30 cellular contexts compared by ENCODE assay signal in the genomic region with DNA sequence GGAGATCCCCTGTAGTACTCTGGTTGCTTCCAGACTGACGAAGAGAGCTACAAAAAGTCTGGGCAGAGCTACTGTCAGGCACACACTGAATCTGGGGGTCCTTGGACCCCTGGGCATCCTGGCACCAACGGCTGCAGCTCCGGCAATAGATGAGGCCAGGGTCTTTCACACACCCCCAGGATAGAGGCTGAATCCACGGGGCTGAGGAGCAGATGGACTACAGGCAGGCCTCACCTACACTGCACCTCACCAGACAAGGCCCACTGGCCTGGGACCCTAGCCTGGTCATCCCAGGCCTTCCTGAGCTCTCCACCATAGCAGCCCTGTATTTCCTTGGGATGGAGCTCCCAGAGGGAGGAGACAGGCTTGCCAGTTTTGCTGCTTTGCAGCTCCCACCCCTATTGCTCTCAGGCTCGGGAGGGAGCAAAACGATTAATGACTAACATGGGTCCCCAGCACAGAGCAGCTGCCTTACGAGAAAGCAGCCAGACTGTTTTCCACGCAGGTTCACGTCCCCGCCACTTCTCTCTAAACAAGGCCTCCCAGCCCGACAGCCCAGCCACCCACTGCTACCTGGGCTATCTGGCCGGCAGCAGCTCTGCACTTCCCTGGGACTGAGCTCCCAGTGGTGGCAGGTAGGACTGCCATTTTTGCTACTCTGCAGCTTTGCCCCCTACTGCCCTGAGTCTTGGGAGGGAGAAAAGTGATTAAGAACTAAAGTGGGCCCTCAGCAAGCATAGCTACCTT.
"Had no signal": no experiment of that assay in that cellular context is flagged by ENCODE, and none has a peak within 500 bp of the region (broad histone marks: within the 10 kb centered on the region; RNA-seq: fewer than 3 reads in every experiment).

No MANE protein-coding gene starts in this region.

- H3K27me3 ChIP-seq: adrenal gland, body of pancreas, colonic mucosa had no signal

- H3K27me3 Mint-ChIP-seq: activated B cell treated with CpG ODN at 0.5 μM for 24 hours; activated CD8-positive, alpha-beta T cell treated with anti-CD3 and anti-CD28 coated beads for 36 hours; activated naive CD4-positive, alpha-beta T cell treated with anti-CD3 and anti-CD28 coated beads, Interleukin-2, amount 50 U/mL, for 24 hours; activated naive CD8-positive, alpha-beta T cell treated with anti-CD3 and anti-CD28 coated beads for 36 hours; activated naive CD8-positive, alpha-beta T cell treated with anti-CD3 and anti-CD28 coated beads, Interleukin-2, amount 50 U/mL, for 24 hours; activated T-helper 17 cell treated with anti-CD3 and anti-CD28 coated beads, Interleukin-2, amount 50 U/mL, for 72 hours; T-helper 17 cell had no signal

- H3K36me3 Mint-ChIP-seq: activated naive CD4-positive, alpha-beta T cell treated with anti-CD3 and anti-CD28 coated beads, Interleukin-2, amount 50 U/mL, for 24 hours; activated naive CD8-positive, alpha-beta T cell treated with anti-CD3 and anti-CD28 coated beads for 36 hours had no signal

- H3K9me3 Mint-ChIP-seq: activated B cell treated with CpG ODN at 0.5 μM for 24 hours; activated T-cell treated with anti-CD3 and anti-CD28 coated beads, Interleukin-2, amount 50 U/mL, for 4 hours had no signal

- DNase-seq: activated B cell treated with CpG ODN at 0.5 μM for 24 hours; activated CD4-positive, alpha-beta T cell treated with anti-CD3 and anti-CD28 coated beads for 48 hours; activated CD4-positive, alpha-beta T cell treated with anti-CD3 and anti-CD28 coated beads, Interleukin-2, amount 50 U/mL, for 1 hour; activated CD4-positive, alpha-beta T cell treated with anti-CD3 and anti-CD28 coated beads, Interleukin-2, amount 50 U/mL, for 48 hours; activated CD8-positive, alpha-beta memory T cell treated with anti-CD3 and anti-CD28 coated beads for 24 hours; activated CD8-positive, alpha-beta T cell treated with anti-CD3 and anti-CD28 coated beads for 36 hours; activated effector memory CD4-positive, alpha-beta T cell treated with Interleukin-2 at 50 U/mL for 16 hours; activated gamma-delta T cell treated with Interleukin-2 at 50 U/mL for 16 hours; activated naive CD4-positive, alpha-beta T cell treated with Interleukin-2 at 50 U/mL for 16 hours; activated naive CD8-positive, alpha-beta T cell treated with anti-CD3 and anti-CD28 coated beads for 36 hours; activated naive CD8-positive, alpha-beta T cell treated with anti-CD3 and anti-CD28 coated beads, Interleukin-2, amount 50 U/mL, for 24 hours; activated T-cell treated with anti-CD3 and anti-CD28 coated beads, Interleukin-2, amount 50 U/mL, for 4 hours; adrenal gland; amygdala; aorta; body of pancreas; caudate nucleus; colonic mucosa; effector CD8-positive, alpha-beta T cell; foreskin fibroblast; head of caudate nucleus; T-helper 1 cell; T-helper 17 cell had no signal

- H3K27ac ChIP-seq: adrenal gland, body of pancreas, colonic mucosa, VCaP had no signal

- H3K4me1 ChIP-seq: adrenal gland, body of pancreas, colonic mucosa had no signal

- ATAC-seq: activated CD4-positive, CD25-positive, alpha-beta regulatory T cell treated with anti-CD3 and anti-CD28 coated beads, Interleukin-2, amount 50 U/mL, for 24 hours; activated CD8-positive, alpha-beta T cell treated with anti-CD3 and anti-CD28 coated beads for 36 hours; activated naive CD8-positive, alpha-beta T cell treated with anti-CD3 and anti-CD28 coated beads, Interleukin-2, amount 50 U/mL, for 24 hours; activated T-cell treated with anti-CD3 and anti-CD28 coated beads, Interleukin-2, amount 50 U/mL, for 4 hours; activated T-helper 17 cell treated with anti-CD3 and anti-CD28 coated beads, Interleukin-2, amount 50 U/mL, for 72 hours; body of pancreas; esophagus mucosa; T-helper 17 cell had no signal

- FAIRE-seq: frontal cortex had no signal

- H3K9me3 ChIP-seq: adrenal gland, body of pancreas, colonic mucosa had no signal

- H3K4me3 ChIP-seq: adrenal gland, body of pancreas, colonic mucosa had no signal

- H3K36me3 ChIP-seq: adrenal gland, colonic mucosa had no signal

- H3K27ac Mint-ChIP-seq: activated B cell treated with CpG ODN at 0.5 μM for 24 hours; activated CD8-positive, alpha-beta T cell treated with anti-CD3 and anti-CD28 coated beads for 36 hours; activated naive CD4-positive, alpha-beta T cell treated with anti-CD3 and anti-CD28 coated beads, Interleukin-2, amount 50 U/mL, for 24 hours; activated naive CD8-positive, alpha-beta T cell treated with anti-CD3 and anti-CD28 coated beads for 36 hours; activated naive CD8-positive, alpha-beta T cell treated with anti-CD3 and anti-CD28 coated beads, Interleukin-2, amount 50 U/mL, for 24 hours; activated T-helper 17 cell treated with anti-CD3 and anti-CD28 coated beads, Interleukin-2, amount 50 U/mL, for 72 hours; T-helper 17 cell; T-helper 2 cell treated with Interferon-gamma antibody and Interleukin-4, amounts not matched to agents 5 μg/mL and 100 μg/mL, for 36 hours had no signal

- H3K4me1 Mint-ChIP-seq: activated B cell treated with CpG ODN at 0.5 μM for 24 hours; activated naive CD4-positive, alpha-beta T cell treated with anti-CD3 and anti-CD28 coated beads, Interleukin-2, amount 50 U/mL, for 24 hours; activated naive CD8-positive, alpha-beta T cell treated with anti-CD3 and anti-CD28 coated beads for 36 hours; activated naive CD8-positive, alpha-beta T cell treated with anti-CD3 and anti-CD28 coated beads, Interleukin-2, amount 50 U/mL, for 24 hours; activated T-helper 17 cell treated with anti-CD3 and anti-CD28 coated beads, Interleukin-2, amount 50 U/mL, for 72 hours; T-helper 17 cell had no signal

- H3K4me3 Mint-ChIP-seq: activated B cell treated with CpG ODN at 0.5 μM for 24 hours; activated CD8-positive, alpha-beta T cell treated with anti-CD3 and anti-CD28 coated beads for 36 hours; activated naive CD4-positive, alpha-beta T cell treated with anti-CD3 and anti-CD28 coated beads, Interleukin-2, amount 50 U/mL, for 24 hours; activated naive CD8-positive, alpha-beta T cell treated with anti-CD3 and anti-CD28 coated beads for 36 hours; activated naive CD8-positive, alpha-beta T cell treated with anti-CD3 and anti-CD28 coated beads, Interleukin-2, amount 50 U/mL, for 24 hours; activated T-cell treated with anti-CD3 and anti-CD28 coated beads, Interleukin-2, amount 50 U/mL, for 4 hours; activated T-helper 17 cell treated with anti-CD3 and anti-CD28 coated beads, Interleukin-2, amount 50 U/mL, for 72 hours; T-helper 17 cell; T-helper 2 cell treated with Interferon-gamma antibody and Interleukin-4, amounts not matched to agents 5 μg/mL and 100 μg/mL, for 36 hours had no signal
